Comparison of ENCODE assay signal across 15 cellular contexts in genomic region chrX:130623508-130623907, GRCh38.
"Had no signal": no experiment of that assay in that cellular context is flagged by ENCODE, and none has a peak within 500 bp of the region (broad histone marks: within the 10 kb centered on the region; RNA-seq: fewer than 3 reads in every experiment).

No MANE protein-coding gene starts in this region.

- H3K36me3 ChIP-seq: gastrocnemius medialis, suprapubic skin had no signal

- H3K27me3 ChIP-seq: body of pancreas, gastrocnemius medialis, suprapubic skin had no signal

- ATAC-seq: activated CD8-positive, alpha-beta memory T cell treated with anti-CD3 and anti-CD28 coated beads, Interleukin-2, amount 10 ng/mL, durations not matched to agents 7 days and 5 days; activated naive CD4-positive, alpha-beta T cell treated with anti-CD3 and anti-CD28 coated beads, Interleukin-2, amount 50 U/mL, for 72 hours; activated T-cell treated with anti-CD3 and anti-CD28 coated beads, Interleukin-2, amount 50 U/mL, for 4 hours; body of pancreas; gastrocnemius medialis; stimulated activated naive CD8-positive, alpha-beta T cell treated with anti-CD3 and anti-CD28 coated beads, Interleukin-15, Interleukin-2, amounts not matched to agents 100 U/mL and 50 U/mL, for 24 hours had no signal

- H3K4me3 ChIP-seq: body of pancreas, gastrocnemius medialis, suprapubic skin had no signal

- H3K9me3 ChIP-seq: body of pancreas, gastrocnemius medialis, suprapubic skin had no signal

- DNase-seq: activated CD4-positive, alpha-beta T cell treated with anti-CD3 and anti-CD28 coated beads, Interleukin-2, amount 50 U/mL, for 4 hours; activated CD4-positive, CD25-positive, alpha-beta regulatory T cell treated with anti-CD3 and anti-CD28 coated beads, Interleukin-2, amount 50 U/mL, for 72 hours; activated CD8-positive, alpha-beta memory T cell treated with anti-CD3 and anti-CD28 coated beads, Interleukin-2, amount 10 ng/mL, durations not matched to agents 7 days and 5 days; activated effector memory CD4-positive, alpha-beta T cell treated with anti-CD3 and anti-CD28 coated beads, Interleukin-2, amount 50 U/mL, for 16 hours; activated T-cell treated with anti-CD3 and anti-CD28 coated beads, Interleukin-2, amount 50 U/mL, for 4 hours; amniotic stem cell; body of pancreas; effector memory CD4-positive, alpha-beta T cell; gastrocnemius medialis; kidney; stimulated activated CD4-positive, alpha-beta T cell treated with anti-CD3 and anti-CD28 coated beads, Interleukin-12 subunit alpha, Interleukin-12 subunit beta, amount 100 ng/mL, for 4 hours; stimulated activated naive CD8-positive, alpha-beta T cell treated with anti-CD3 and anti-CD28 coated beads, Interleukin-15, Interleukin-2, amounts not matched to agents 100 U/mL and 50 U/mL, for 24 hours had no signal

- H3K4me1 ChIP-seq: body of pancreas, gastrocnemius medialis, suprapubic skin had no signal

- H3K27ac ChIP-seq: body of pancreas, epithelial cell of prostate, gastrocnemius medialis, suprapubic skin had no signal
